Comparison of ENCODE assay signal across 15 cellular contexts in genomic region chr1:238954865-238955264, GRCh38.
"Had no signal": no experiment of that assay in that cellular context is flagged by ENCODE, and none has a peak within 500 bp of the region (broad histone marks: within the 10 kb centered on the region; RNA-seq: fewer than 3 reads in every experiment).

No MANE protein-coding gene starts in this region.

- H3K36me3 Mint-ChIP-seq: activated naive CD8-positive, alpha-beta T cell treated with anti-CD3 and anti-CD28 coated beads, Interleukin-2, amount 10 ng/mL, durations not matched to agents 7 days and 5 days; immature natural killer cell; naive thymus-derived CD4-positive, alpha-beta T cell; T-cell had no signal

- H3K4me3 Mint-ChIP-seq: activated naive CD8-positive, alpha-beta T cell treated with anti-CD3 and anti-CD28 coated beads, Interleukin-2, amount 10 ng/mL, durations not matched to agents 7 days and 5 days; immature natural killer cell; naive thymus-derived CD4-positive, alpha-beta T cell; T-cell had no signal

- H3K27ac ChIP-seq: pancreas, stomach, testis, upper lobe of right lung had no signal

- H3K27me3 ChIP-seq: pancreas, stomach, testis, upper lobe of right lung had no signal

- H3K27ac Mint-ChIP-seq: activated naive CD8-positive, alpha-beta T cell treated with anti-CD3 and anti-CD28 coated beads, Interleukin-2, amount 10 ng/mL, durations not matched to agents 7 days and 5 days; immature natural killer cell; naive thymus-derived CD4-positive, alpha-beta T cell; T-cell had no signal

- H3K27me3 Mint-ChIP-seq: activated naive CD8-positive, alpha-beta T cell treated with anti-CD3 and anti-CD28 coated beads, Interleukin-2, amount 10 ng/mL, durations not matched to agents 7 days and 5 days; naive thymus-derived CD4-positive, alpha-beta T cell; T-cell had no signal

- H3K9me3 Mint-ChIP-seq: activated naive CD8-positive, alpha-beta T cell treated with anti-CD3 and anti-CD28 coated beads, Interleukin-2, amount 10 ng/mL, durations not matched to agents 7 days and 5 days had no signal

- H3K4me3 ChIP-seq: lung, mucosa of descending colon, pancreas, stomach, testis, upper lobe of right lung had no signal

- H3K9me3 ChIP-seq: mucosa of descending colon, pancreas, stomach, testis, upper lobe of right lung had no signal

- DNase-seq: activated CD4-positive, CD25-positive, alpha-beta regulatory T cell treated with anti-CD3 and anti-CD28 coated beads, Interleukin-2, amount 50 U/mL, for 72 hours; activated naive CD4-positive, alpha-beta T cell; activated naive CD8-positive, alpha-beta T cell treated with anti-CD3 and anti-CD28 coated beads, Interleukin-2, amount 10 ng/mL, durations not matched to agents 7 days and 5 days; anterior cingulate cortex; immature natural killer cell; mucosa of descending colon; naive thymus-derived CD4-positive, alpha-beta T cell; pancreas; stimulated activated CD4-positive, alpha-beta T cell treated with anti-CD3 and anti-CD28 coated beads, Interleukin-1b, Interleukin-23, amount 100 ng/mL, for 48 hours; stomach; T-cell; T-helper 9 cell; testis; upper lobe of right lung had no signal

- H3K4me1 ChIP-seq: testis, upper lobe of right lung had no signal

- H3K36me3 ChIP-seq: pancreas, stomach, upper lobe of right lung had no signal

- ATAC-seq: mucosa of descending colon; naive thymus-derived CD4-positive, alpha-beta T cell; pancreas; T-cell; upper lobe of right lung had no signal
